14 cellular contexts compared by ENCODE assay signal in genomic region chr11:7449841-7450214, GRCh38. TPM values are rescaled to one million over a fixed set of nuclear protein-coding genes. Genes with fewer than 3 reads are reported as not detected.
"Had no signal": no experiment of that assay in that cellular context is flagged by ENCODE, and none has a peak within 500 bp of the region (broad histone marks: within the 10 kb centered on the region; RNA-seq: fewer than 3 reads in every experiment).

No MANE protein-coding gene starts in this region.

- H3K9me3 Mint-ChIP-seq: activated B cell treated with CpG ODN at 0.5 μM for 24 hours; naive B cell; stimulated activated effector memory CD8-positive, alpha-beta T cell treated with anti-CD3 and anti-CD28 coated beads, Interleukin-12 subunit alpha, Interleukin-12 subunit beta, amount 100 ng/mL, for 72 hours had no signal

- H3K4me3 ChIP-seq: cardiac muscle cell, tibial nerve, vagina had no signal

- ATAC-seq: stimulated activated effector memory CD8-positive, alpha-beta T cell treated with anti-CD3 and anti-CD28 coated beads, Interleukin-12 subunit alpha, Interleukin-12 subunit beta, amount 100 ng/mL, for 72 hours; T-helper 17 cell had no signal

- H3K36me3 ChIP-seq: cardiac muscle cell, tibial nerve, vagina had no signal

- H3K4me3 Mint-ChIP-seq: activated B cell treated with CpG ODN at 0.5 μM for 24 hours; activated naive CD8-positive, alpha-beta T cell; naive B cell; stimulated activated effector memory CD8-positive, alpha-beta T cell treated with anti-CD3 and anti-CD28 coated beads, Interleukin-12 subunit alpha, Interleukin-12 subunit beta, amount 100 ng/mL, for 72 hours; T-helper 17 cell had no signal

- H3K9me3 ChIP-seq: tibial nerve, vagina had no signal

- H3K27ac ChIP-seq: cardiac muscle cell, vagina had no signal

- H3K27ac Mint-ChIP-seq: activated B cell treated with CpG ODN at 0.5 μM for 24 hours; activated naive CD8-positive, alpha-beta T cell; stimulated activated effector memory CD8-positive, alpha-beta T cell treated with anti-CD3 and anti-CD28 coated beads, Interleukin-12 subunit alpha, Interleukin-12 subunit beta, amount 100 ng/mL, for 72 hours; T-helper 17 cell had no signal

- H3K4me1 ChIP-seq: vagina had no signal

- H3K27me3 ChIP-seq: cardiac muscle cell, tibial nerve, vagina had no signal

- H3K36me3 Mint-ChIP-seq: activated naive CD8-positive, alpha-beta T cell; stimulated activated effector memory CD8-positive, alpha-beta T cell treated with anti-CD3 and anti-CD28 coated beads, Interleukin-12 subunit alpha, Interleukin-12 subunit beta, amount 100 ng/mL, for 72 hours had no signal

- H3K4me1 Mint-ChIP-seq: activated B cell treated with CpG ODN at 0.5 μM for 24 hours; stimulated activated effector memory CD8-positive, alpha-beta T cell treated with anti-CD3 and anti-CD28 coated beads, Interleukin-12 subunit alpha, Interleukin-12 subunit beta, amount 100 ng/mL, for 72 hours had no signal

- DNase-seq: activated B cell treated with CpG ODN at 0.5 μM for 24 hours; activated CD4-positive, alpha-beta T cell treated with anti-CD3 and anti-CD28 coated beads, Interleukin-2, amount 50 U/mL, for 1 hour; activated T-cell treated with anti-CD3 and anti-CD28 coated beads, Interleukin-2, amount 50 U/mL, for 1 hour; kidney; midbrain; naive B cell; right cardiac atrium; T-helper 17 cell had no signal

- H3K27me3 Mint-ChIP-seq: activated B cell treated with CpG ODN at 0.5 μM for 24 hours; activated naive CD8-positive, alpha-beta T cell; naive B cell had no signal

RNA-seq across cellular contexts. Expression of gene OLFML1, which starts 35.5 kb away (rescaled TPM):
- total RNA-seq: activated B cell treated with CpG ODN at 0.5 μM for 24 hours, endothelial cell of umbilical vein, T-helper 17 cell had no signal
- polyA plus RNA-seq: endothelial cell of umbilical vein had no signal
